Comparison of ENCODE assay signal across 1 cellular context in the genomic region with DNA sequence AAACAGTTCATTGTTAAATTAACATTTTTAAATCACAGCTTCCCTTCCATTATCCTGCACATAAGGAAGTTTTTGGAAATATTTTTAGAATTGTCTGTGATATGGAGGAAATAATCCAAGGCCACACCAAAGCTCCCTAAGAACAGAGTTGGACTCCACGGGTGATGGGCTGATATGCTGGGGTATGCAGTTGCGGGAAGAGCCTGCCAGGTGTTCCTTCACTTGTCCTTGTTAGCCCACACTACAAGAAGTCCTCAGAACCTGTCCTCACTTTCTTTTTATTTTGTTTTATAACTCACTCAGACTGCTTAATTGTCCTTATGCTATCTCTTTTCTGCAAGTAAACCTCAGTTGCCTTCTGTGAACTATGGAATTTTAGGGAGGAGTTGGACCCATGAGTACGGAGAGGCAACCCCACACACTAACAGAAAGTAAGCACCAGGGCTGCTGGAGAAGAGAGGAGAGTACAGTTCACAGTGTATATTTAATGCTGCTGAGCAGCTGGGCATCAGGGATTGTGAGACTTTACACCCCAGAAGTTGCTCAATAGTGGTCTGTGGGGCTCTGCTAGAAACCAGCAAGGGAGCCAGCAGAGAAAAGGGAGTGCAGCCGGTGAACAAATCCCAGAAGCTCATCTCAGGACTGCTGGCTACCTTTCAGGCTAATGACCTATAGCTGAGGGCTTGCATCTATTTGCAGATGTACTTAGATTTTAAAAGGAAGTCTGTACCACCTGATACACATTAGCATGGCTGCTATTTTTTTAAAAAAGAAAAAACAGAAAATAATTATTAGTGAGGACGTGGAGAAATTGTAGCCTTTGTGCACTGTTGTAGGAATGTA.
A peak's percentile ranks its signal among the peaks of the same experiment; 100 is the strongest.
TF ChIP-seq lines count a peak whose summit lies in the region.

No MANE protein-coding gene starts in this region.

TF ChIP-seq in HepG2, 621 proteins besides CTCF, POLR2A, EP300 and RAD21 (continued from another document and continues in another):
- TF ChIP-seq, protein P1, sequence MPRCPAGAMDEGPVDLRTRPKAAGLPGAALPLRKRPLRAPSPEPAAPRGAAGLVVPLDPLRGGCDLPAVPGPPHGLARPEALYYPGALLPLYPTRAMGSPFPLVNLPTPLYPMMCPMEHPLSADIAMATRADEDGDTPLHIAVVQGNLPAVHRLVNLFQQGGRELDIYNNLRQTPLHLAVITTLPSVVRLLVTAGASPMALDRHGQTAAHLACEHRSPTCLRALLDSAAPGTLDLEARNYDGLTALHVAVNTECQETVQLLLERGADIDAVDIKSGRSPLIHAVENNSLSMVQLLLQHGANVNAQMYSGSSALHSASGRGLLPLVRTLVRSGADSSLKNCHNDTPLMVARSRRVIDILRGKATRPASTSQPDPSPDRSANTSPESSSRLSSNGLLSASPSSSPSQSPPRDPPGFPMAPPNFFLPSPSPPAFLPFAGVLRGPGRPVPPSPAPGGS (CRISPR knock-in tag; IDR thresholded peaks at IDR 0.05): no peak
- TF ChIP-seq YEATS4 (CRISPR knock-in tag; IDR thresholded peaks at IDR 0.05; ENCODE audit: borderline replicate concordance): no peak; the same call in 1 of the 2 replicates
- TF ChIP-seq ZEB1 (IDR thresholded peaks at IDR 0.05; ENCODE audit: insufficient replicate concordance, low read depth): peak; percentile 82
- TF ChIP-seq NCOA2 (CRISPR knock-in tag; IDR thresholded peaks at IDR 0.05): peak; percentile 69
- TF ChIP-seq ELF4 (CRISPR knock-in tag; IDR thresholded peaks at IDR 0.05; ENCODE audit: borderline replicate concordance): peak; percentile 54
- TF ChIP-seq ZNF121 (CRISPR knock-in tag; IDR thresholded peaks at IDR 0.05): peak; percentile 26; the same call in 1 of the 2 replicates
- TF ChIP-seq, protein P2, sequence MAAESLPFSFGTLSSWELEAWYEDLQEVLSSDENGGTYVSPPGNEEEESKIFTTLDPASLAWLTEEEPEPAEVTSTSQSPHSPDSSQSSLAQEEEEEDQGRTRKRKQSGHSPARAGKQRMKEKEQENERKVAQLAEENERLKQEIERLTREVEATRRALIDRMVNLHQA (CRISPR knock-in tag; IDR thresholded peaks at IDR 0.05): no peak
- TF ChIP-seq ZMYM2 (CRISPR knock-in tag; IDR thresholded peaks at IDR 0.05): no peak
- no peak for TF ChIP-seq ZNF180 (CRISPR knock-in tag; IDR thresholded peaks at IDR 0.05; ENCODE audit: borderline replicate concordance, low read depth)
- TF ChIP-seq FIP1L1 (IDR thresholded peaks at IDR 0.05; ENCODE audit: borderline replicate concordance, insufficient read depth, low read depth, low read length): no peak
- no peak; the same call in 1 of the 2 replicates for TF ChIP-seq ZNF709 (CRISPR knock-in tag; IDR thresholded peaks at IDR 0.05)
- no peak; the same call in 1 of the 2 replicates for TF ChIP-seq ATF7-NPFF (CRISPR knock-in tag; IDR thresholded peaks at IDR 0.05; ENCODE audit: low read depth)
- no peak for TF ChIP-seq ISX (CRISPR knock-in tag; conservative IDR thresholded peaks at IDR 0.05)
- TF ChIP-seq, protein P3, sequence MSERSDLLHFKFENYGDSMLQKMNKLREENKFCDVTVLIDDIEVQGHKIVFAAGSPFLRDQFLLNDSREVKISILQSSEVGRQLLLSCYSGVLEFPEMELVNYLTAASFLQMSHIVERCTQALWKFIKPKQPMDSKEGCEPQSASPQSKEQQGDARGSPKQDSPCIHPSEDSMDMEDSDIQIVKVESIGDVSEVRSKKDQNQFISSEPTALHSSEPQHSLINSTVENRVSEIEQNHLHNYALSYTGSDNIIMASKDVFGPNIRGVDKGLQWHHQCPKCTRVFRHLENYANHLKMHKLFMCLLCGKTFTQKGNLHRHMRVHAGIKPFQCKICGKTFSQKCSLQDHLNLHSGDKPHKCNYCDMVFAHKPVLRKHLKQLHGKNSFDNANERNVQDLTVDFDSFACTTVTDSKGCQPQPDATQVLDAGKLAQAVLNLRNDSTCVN (CRISPR knock-in tag; IDR thresholded peaks at IDR 0.05; ENCODE audit: borderline replicate concordance): no peak
- no peak for TF ChIP-seq ATF7 (IDR thresholded peaks at IDR 0.05)
- peak; percentile 63; the same call in 1 of the 2 replicates for TF ChIP-seq ATF7 (CRISPR knock-in tag; IDR thresholded peaks at IDR 0.05)
- TF ChIP-seq ZNF747 (CRISPR knock-in tag; IDR thresholded peaks at IDR 0.05; ENCODE audit: borderline replicate concordance): peak; percentile 71; the same call in 1 of the 2 replicates
- TF ChIP-seq PHF5A (CRISPR knock-in tag; IDR thresholded peaks at IDR 0.05; ENCODE audit: low read depth, unreplicated experiment): peak; percentile 63
- peak; percentile 44; the same call in 1 of the 2 replicates for TF ChIP-seq ZBTB25 (CRISPR knock-in tag; IDR thresholded peaks at IDR 0.05)
- no peak for TF ChIP-seq NKX3-1 (CRISPR knock-in tag; IDR thresholded peaks at IDR 0.05)
- 0 out of 2 replicates have a peak, but pooled peaks have one; percentile 25 for TF ChIP-seq SIN3A (IDR thresholded peaks at IDR 0.05; ENCODE audit: borderline replicate concordance, low read depth, low read length)
- no peak for TF ChIP-seq NFAT5 (CRISPR knock-in tag; IDR thresholded peaks at IDR 0.05)
- no peak for TF ChIP-seq ZNF841 (CRISPR knock-in tag; IDR thresholded peaks at IDR 0.05; ENCODE audit: borderline replicate concordance)
- TF ChIP-seq, protein P4, sequence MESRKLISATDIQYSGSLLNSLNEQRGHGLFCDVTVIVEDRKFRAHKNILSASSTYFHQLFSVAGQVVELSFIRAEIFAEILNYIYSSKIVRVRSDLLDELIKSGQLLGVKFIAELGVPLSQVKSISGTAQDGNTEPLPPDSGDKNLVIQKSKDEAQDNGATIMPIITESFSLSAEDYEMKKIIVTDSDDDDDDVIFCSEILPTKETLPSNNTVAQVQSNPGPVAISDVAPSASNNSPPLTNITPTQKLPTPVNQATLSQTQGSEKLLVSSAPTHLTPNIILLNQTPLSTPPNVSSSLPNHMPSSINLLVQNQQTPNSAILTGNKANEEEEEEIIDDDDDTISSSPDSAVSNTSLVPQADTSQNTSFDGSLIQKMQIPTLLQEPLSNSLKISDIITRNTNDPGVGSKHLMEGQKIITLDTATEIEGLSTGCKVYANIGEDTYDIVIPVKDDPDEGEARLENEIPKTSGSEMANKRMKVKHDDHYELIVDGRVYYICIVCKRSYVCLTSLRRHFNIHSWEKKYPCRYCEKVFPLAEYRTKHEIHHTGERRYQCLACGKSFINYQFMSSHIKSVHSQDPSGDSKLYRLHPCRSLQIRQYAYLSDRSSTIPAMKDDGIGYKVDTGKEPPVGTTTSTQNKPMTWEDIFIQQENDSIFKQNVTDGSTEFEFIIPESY (CRISPR knock-in tag; IDR thresholded peaks at IDR 0.05): peak; percentile 41; the same call in 1 of the 2 replicates
- TF ChIP-seq, protein P5, sequence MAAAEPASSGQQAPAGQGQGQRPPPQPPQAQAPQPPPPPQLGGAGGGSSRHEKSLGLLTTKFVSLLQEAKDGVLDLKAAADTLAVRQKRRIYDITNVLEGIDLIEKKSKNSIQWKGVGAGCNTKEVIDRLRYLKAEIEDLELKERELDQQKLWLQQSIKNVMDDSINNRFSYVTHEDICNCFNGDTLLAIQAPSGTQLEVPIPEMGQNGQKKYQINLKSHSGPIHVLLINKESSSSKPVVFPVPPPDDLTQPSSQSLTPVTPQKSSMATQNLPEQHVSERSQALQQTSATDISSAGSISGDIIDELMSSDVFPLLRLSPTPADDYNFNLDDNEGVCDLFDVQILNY (CRISPR knock-in tag; conservative IDR thresholded peaks at IDR 0.05): no peak
- TF ChIP-seq, protein P6, sequence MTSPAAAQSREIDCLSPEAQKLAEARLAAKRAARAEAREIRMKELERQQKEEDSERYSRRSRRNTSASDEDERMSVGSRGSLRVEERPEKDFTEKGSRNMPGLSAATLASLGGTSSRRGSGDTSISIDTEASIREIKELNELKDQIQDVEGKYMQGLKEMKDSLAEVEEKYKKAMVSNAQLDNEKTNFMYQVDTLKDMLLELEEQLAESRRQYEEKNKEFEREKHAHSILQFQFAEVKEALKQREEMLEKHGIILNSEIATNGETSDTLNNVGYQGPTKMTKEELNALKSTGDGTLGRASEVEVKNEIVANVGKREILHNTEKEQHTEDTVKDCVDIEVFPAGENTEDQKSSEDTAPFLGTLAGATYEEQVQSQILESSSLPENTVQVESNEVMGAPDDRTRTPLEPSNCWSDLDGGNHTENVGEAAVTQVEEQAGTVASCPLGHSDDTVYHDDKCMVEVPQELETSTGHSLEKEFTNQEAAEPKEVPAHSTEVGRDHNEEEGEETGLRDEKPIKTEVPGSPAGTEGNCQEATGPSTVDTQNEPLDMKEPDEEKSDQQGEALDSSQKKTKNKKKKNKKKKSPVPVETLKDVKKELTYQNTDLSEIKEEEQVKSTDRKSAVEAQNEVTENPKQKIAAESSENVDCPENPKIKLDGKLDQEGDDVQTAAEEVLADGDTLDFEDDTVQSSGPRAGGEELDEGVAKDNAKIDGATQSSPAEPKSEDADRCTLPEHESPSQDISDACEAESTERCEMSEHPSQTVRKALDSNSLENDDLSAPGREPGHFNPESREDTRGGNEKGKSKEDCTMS (CRISPR knock-in tag; conservative IDR thresholded peaks at IDR 0.05): no peak
- no peak for TF ChIP-seq AGO2 (optimal IDR thresholded peaks at IDR 0.05; ENCODE audit: low read depth, low read length)
- TF ChIP-seq ZFX (CRISPR knock-in tag; IDR thresholded peaks at IDR 0.05; ENCODE audit: low read depth): 0 out of 2 replicates have a peak, but pooled peaks have one; percentile 42
- no peak for TF ChIP-seq ZUFSP (CRISPR knock-in tag; IDR thresholded peaks at IDR 0.05; ENCODE audit: borderline replicate concordance)
- peak; percentile 82 for TF ChIP-seq ZGPAT (CRISPR knock-in tag; IDR thresholded peaks at IDR 0.05)
- no peak for TF ChIP-seq NFRKB (IDR thresholded peaks at IDR 0.05)
